In genomic region chr2:140295767-140296166, GRCh38 we compare ENCODE assay signal across 31 cellular contexts.
"Had no signal": no experiment of that assay in that cellular context is flagged by ENCODE, and none has a peak within 500 bp of the region (broad histone marks: within the 10 kb centered on the region; RNA-seq: fewer than 3 reads in every experiment).

No MANE protein-coding gene starts in this region.

- H2AFZ ChIP-seq: hepatocyte, neural progenitor cell, parathyroid adenoma had no signal

- ATAC-seq: gastrocnemius medialis; natural killer cell; psoas muscle; stimulated activated effector memory CD8-positive, alpha-beta T cell treated with anti-CD3 and anti-CD28 coated beads, Interleukin-12 subunit alpha, Interleukin-12 subunit beta, amount 100 ng/mL, for 72 hours; stimulated activated naive CD8-positive, alpha-beta T cell treated with anti-CD3 and anti-CD28 coated beads, Interleukin-15, amount 100 ng/mL, for 72 hours had no signal

- H3K27ac ChIP-seq: brain microvascular endothelial cell, coronary artery, dorsolateral prefrontal cortex, gastrocnemius medialis, hepatocyte, left ventricle myocardium inferior, neural progenitor cell, parathyroid adenoma, psoas muscle, sigmoid colon, vagina had no signal

- H3K9me3 ChIP-seq: gastrocnemius medialis, left ventricle myocardium inferior, psoas muscle, sigmoid colon, vagina had no signal

- H3K4me2 ChIP-seq: hepatocyte, neural progenitor cell had no signal

- H3K9ac ChIP-seq: neural progenitor cell, parathyroid adenoma had no signal

- H3K4me1 ChIP-seq: gastrocnemius medialis, left ventricle myocardium inferior, neural progenitor cell, parathyroid adenoma, psoas muscle, sigmoid colon, vagina had no signal

- DNase-seq: activated B cell treated with CpG ODN at 0.5 μM for 24 hours; activated CD4-positive, alpha-beta T cell treated with anti-CD3 and anti-CD28 coated beads for 4 hours; activated CD4-positive, alpha-beta T cell treated with anti-CD3 and anti-CD28 coated beads, Interleukin-2, amount 50 U/mL, for 48 hours; activated CD8-positive, alpha-beta memory T cell treated with anti-CD3 and anti-CD28 coated beads for 24 hours; activated gamma-delta T cell; activated naive CD4-positive, alpha-beta T cell treated with anti-CD3 and anti-CD28 coated beads, Interleukin-2, amount 50 U/mL, for 16 hours; activated T-cell treated with anti-CD3 and anti-CD28 coated beads, Interleukin-2, amount 50 U/mL, for 1 hour; amniotic stem cell; brain microvascular endothelial cell; dorsolateral prefrontal cortex; effector memory CD4-positive, alpha-beta T cell; gastrocnemius medialis; glutamatergic neuron; islet precursor cell; left ventricle myocardium inferior; mesendoderm; natural killer cell; occipital lobe; psoas muscle; sigmoid colon; small intestine; stimulated activated CD4-positive, alpha-beta T cell treated with anti-CD3 and anti-CD28 coated beads, Interleukin-4, amount 100 ng/mL, for 24 hours; stimulated activated naive CD8-positive, alpha-beta T cell treated with anti-CD3 and anti-CD28 coated beads, Interleukin-15, amount 100 ng/mL, for 72 hours; substantia nigra had no signal

- H3K36me3 ChIP-seq: brain microvascular endothelial cell, gastrocnemius medialis, left ventricle myocardium inferior, neural progenitor cell, sigmoid colon, vagina had no signal

- H3K79me2 ChIP-seq: hepatocyte, parathyroid adenoma had no signal

- H3K4me3 ChIP-seq: coronary artery, dorsolateral prefrontal cortex, gastrocnemius medialis, hepatocyte, left ventricle myocardium inferior, lung, neural progenitor cell, psoas muscle, sigmoid colon, vagina had no signal

- H3K27me3 ChIP-seq: brain microvascular endothelial cell, dorsolateral prefrontal cortex, gastrocnemius medialis, hepatocyte, neural progenitor cell, sigmoid colon, vagina had no signal
